Comparison of ENCODE assay signal across 8 cellular contexts in the genomic region with DNA sequence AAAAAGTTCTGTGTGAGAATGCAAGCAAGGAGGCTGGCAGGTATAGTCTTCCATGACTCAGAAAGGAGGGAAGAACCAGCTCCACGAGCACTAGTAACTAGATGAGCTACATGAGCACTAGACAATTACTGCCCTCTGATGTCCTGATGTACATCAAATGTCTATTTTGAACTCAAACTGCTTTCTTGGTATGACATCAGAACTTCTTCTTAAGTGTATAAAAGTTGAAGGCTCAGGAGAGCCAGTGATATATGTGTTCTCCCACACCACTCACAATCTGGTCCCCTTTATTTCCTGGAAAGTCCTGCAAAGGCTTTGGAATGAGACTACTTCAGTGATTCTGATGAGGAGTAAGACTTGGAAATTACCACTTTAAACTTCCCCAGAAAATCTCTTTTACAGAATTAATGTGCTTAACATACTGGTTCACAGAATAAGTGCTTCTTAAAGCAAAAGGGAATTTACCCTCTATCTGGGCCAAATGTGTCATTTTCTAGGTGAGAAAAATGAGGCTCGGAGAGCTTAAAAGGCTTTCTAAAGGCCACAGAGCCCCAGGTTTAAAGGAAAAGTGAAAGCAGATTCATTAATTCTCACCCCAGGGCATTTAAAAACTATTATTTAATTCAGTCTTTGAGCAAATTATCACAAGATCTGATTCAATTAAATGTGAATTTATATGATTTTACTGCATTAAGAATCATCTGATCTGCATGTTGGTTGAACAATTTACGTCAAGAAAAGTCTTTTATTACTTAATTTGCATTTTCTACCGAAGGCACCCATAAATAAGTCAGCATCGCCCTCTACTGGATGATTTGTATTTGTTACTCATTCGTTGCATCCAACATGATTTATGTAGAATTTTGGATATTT. TPM values are rescaled to one million over a fixed set of nuclear protein-coding genes. Genes with fewer than 3 reads are reported as not detected.
DNase-seq lines count a peak whose midpoint lies in the region; ATAC-seq and TF ChIP-seq lines count a peak whose summit lies in the region.

No MANE protein-coding gene starts in this region.

- peak; percentile 78 for TF ChIP-seq CTCF in 22Rv1 (IDR thresholded peaks at IDR 0.05)
- TF ChIP-seq CTCF in GM06990 (IDR thresholded peaks at IDR 0.05; ENCODE audit: insufficient read depth, low read length, poor library complexity, severe bottlenecking) = peak; percentile 42
- TF ChIP-seq CTCF in epithelial cell of proximal tubule (conservative IDR thresholded peaks at IDR 0.05; ENCODE audit: low read depth, low read length) = peak; percentile 68

- peak; percentile 46 for ATAC-seq in HG02642 (IDR thresholded peaks at IDR 0.05; ENCODE audit: poor library complexity, unreplicated experiment)
- ATAC-seq in naive thymus-derived CD4-positive, alpha-beta T cell = peak; percentile 85

- H3K9me3 ChIP-seq in naive thymus-derived CD4-positive, alpha-beta T cell (ENCODE audit: control insufficient read depth in 2 of 3, low read length in 3 of 3) = no peaks in the 10 kb centered on the region

- H3K27ac Mint-ChIP-seq in T-helper 1 cell treated with Interleukin-12 subunit alpha and Interleukin-12 subunit beta and Interleukin-4 antibody, amounts not matched to agents 30 μg/mL and 1 μg/mL, for 36 hours = peak overlapping the region; percentile 76
- peak overlapping the region; percentile 34 to 94 (median 78) for H3K27ac Mint-ChIP-seq in naive thymus-derived CD4-positive, alpha-beta T cell

- H3K4me1 Mint-ChIP-seq in T-helper 1 cell treated with Interleukin-12 subunit alpha and Interleukin-12 subunit beta and Interleukin-4 antibody, amounts not matched to agents 30 μg/mL and 1 μg/mL, for 36 hours (ENCODE audit: low read depth) = peaks cover 15% of the 10 kb centered on the region
- peaks cover 4 to 15% (median 9%) of the 10 kb centered on the region in 7 donors for H3K4me1 Mint-ChIP-seq in naive thymus-derived CD4-positive, alpha-beta T cell

- peaks cover 0 to 6% of the 10 kb centered on the region in 2 donors for H3K4me1 ChIP-seq in naive thymus-derived CD4-positive, alpha-beta T cell (ENCODE audit: control insufficient read depth in 2 of 2, insufficient read depth in 2 of 2, low read length in 2 of 2)

- H3K27ac ChIP-seq in 22Rv1 = no peak overlapping the region
- H3K27ac ChIP-seq in naive thymus-derived CD4-positive, alpha-beta T cell (ENCODE audit: low read depth, low read length) = peak overlapping the region; percentile 66

- POLR2A ChIA-PET in naive thymus-derived CD4-positive, alpha-beta T cell (lab: Charles Lee) = interaction anchor here (0.7 to 2.6 kb wide), 11 partner anchors 15 to 220 kb away, joined by 3 to 14 read pairs (median 4); a partner anchor contains a TSS

- H3K4me3 ChIP-seq in GM06990 (replicated peaks; ENCODE audit: low read depth, low read length) = peak overlapping the region; percentile 58
- H3K4me3 ChIP-seq in epithelial cell of proximal tubule (ENCODE audit: low read depth, low read length) = peak overlapping the region; percentile 41
- peak overlapping the region; percentile 48 for H3K4me3 ChIP-seq in naive thymus-derived CD4-positive, alpha-beta T cell (ENCODE audit: low read length)

- DNase-seq in GM06990 (ENCODE audit: extremely low read depth, insufficient read length) (peak; percentile 50), NCI-H1694 treated with DMSO at 0.1 percent for 48 hours (lab: John Stamatoyannopoulos, UW) (peak; percentile 77), epithelial cell of proximal tubule (ENCODE audit: low read depth) (no peak), GM19238 (ENCODE audit: insufficient read length, low spot score) (no peak)
- peak in 7 of 9 donors; percentile 59 to 80 (median 71) for DNase-seq in naive thymus-derived CD4-positive, alpha-beta T cell

- intact Hi-C loops in naive thymus-derived CD4-positive, alpha-beta T cell (cut with micrococcal nuclease) = loop anchor here (1.0 to 5.0 kb wide), 15 partner anchors 20 to 1057 kb away; a partner anchor contains a TSS

- no peaks in the 10 kb centered on the region for H3K27me3 Mint-ChIP-seq in T-helper 1 cell treated with Interleukin-12 subunit alpha and Interleukin-12 subunit beta and Interleukin-4 antibody, amounts not matched to agents 30 μg/mL and 1 μg/mL, for 36 hours (ENCODE audit: low read depth)
- H3K27me3 Mint-ChIP-seq in naive thymus-derived CD4-positive, alpha-beta T cell = peaks cover 0 to 4% (median 0%) of the 10 kb centered on the region in 5 donors

- H3K9me3 Mint-ChIP-seq in T-helper 1 cell treated with Interleukin-12 subunit alpha and Interleukin-12 subunit beta and Interleukin-4 antibody, amounts not matched to agents 30 μg/mL and 1 μg/mL, for 36 hours = no peaks in the 10 kb centered on the region
- peaks cover 0 to 15% (median 5%) of the 10 kb centered on the region in 11 donors for H3K9me3 Mint-ChIP-seq in naive thymus-derived CD4-positive, alpha-beta T cell

- H3K4me3 Mint-ChIP-seq in T-helper 1 cell treated with Interleukin-12 subunit alpha and Interleukin-12 subunit beta and Interleukin-4 antibody, amounts not matched to agents 30 μg/mL and 1 μg/mL, for 36 hours = peak overlapping the region; percentile 78
- H3K4me3 Mint-ChIP-seq in naive thymus-derived CD4-positive, alpha-beta T cell = peak overlapping the region; percentile 73 to 84 (median 80)

- CTCF ChIA-PET in naive thymus-derived CD4-positive, alpha-beta T cell (lab: Charles Lee) = interaction anchor here (0.6 to 9.6 kb wide), 29 partner anchors 14 to 1943 kb away, joined by 3 to 145 read pairs (median 4); a partner anchor contains a TSS

- H3K27me3 ChIP-seq in GM06990 (replicated peaks; ENCODE audit: control insufficient read depth, insufficient read depth, low read length) = no peaks in the 10 kb centered on the region
- H3K27me3 ChIP-seq in naive thymus-derived CD4-positive, alpha-beta T cell (ENCODE audit: control insufficient read depth in 2 of 2, insufficient read depth in 2 of 2, low read length in 2 of 2) = no peaks in the 10 kb centered on the region

- no peaks in the 10 kb centered on the region for H3K36me3 ChIP-seq in GM06990 (ENCODE audit: control insufficient read depth, insufficient read depth, low read length)
- no peaks in the 10 kb centered on the region for H3K36me3 ChIP-seq in naive thymus-derived CD4-positive, alpha-beta T cell (ENCODE audit: control insufficient read depth in 2 of 3, insufficient read depth in 3 of 3, low read length in 3 of 3)

- no peaks in the 10 kb centered on the region for H3K36me3 Mint-ChIP-seq in T-helper 1 cell treated with Interleukin-12 subunit alpha and Interleukin-12 subunit beta and Interleukin-4 antibody, amounts not matched to agents 30 μg/mL and 1 μg/mL, for 36 hours (ENCODE audit: low read depth)
- H3K36me3 Mint-ChIP-seq in naive thymus-derived CD4-positive, alpha-beta T cell = peaks cover 0 to 4% (median 0%) of the 10 kb centered on the region in 5 donors

RNA-seq across cellular contexts. Expression of a gene that starts 18.8 kb away (rescaled TPM):
- total RNA-seq in epithelial cell of proximal tubule = 57.5 and 89.3 TPM in 2 replicates
- total RNA-seq in naive thymus-derived CD4-positive, alpha-beta T cell = 10 to 100 TPM; 29.9 to 50.9 (median 38.0) TPM
- 100 to 1,000 TPM; 108 to 118 TPM for polyA plus RNA-seq in naive thymus-derived CD4-positive, alpha-beta T cell

Comparison
In these comparisons a context has a peak if more than half of its experiments do, and no peak if none do; other contexts are left out.
1. DNase-seq: peak in GM06990 (single experiment), NCI-H1694 treated with DMSO at 0.1 percent for 48 hours (single experiment) and naive thymus-derived CD4-positive, alpha-beta T cell (7 of 9); none in epithelial cell of proximal tubule (single experiment) and GM19238 (single experiment).
2. Peak in every context shown above with its lines, with median percentiles within 50 percentile points of each other: CTCF ChIP-seq and H3K4me3 ChIP-seq.